ENCODE assay signal across 22 cellular contexts in the genomic region with DNA sequence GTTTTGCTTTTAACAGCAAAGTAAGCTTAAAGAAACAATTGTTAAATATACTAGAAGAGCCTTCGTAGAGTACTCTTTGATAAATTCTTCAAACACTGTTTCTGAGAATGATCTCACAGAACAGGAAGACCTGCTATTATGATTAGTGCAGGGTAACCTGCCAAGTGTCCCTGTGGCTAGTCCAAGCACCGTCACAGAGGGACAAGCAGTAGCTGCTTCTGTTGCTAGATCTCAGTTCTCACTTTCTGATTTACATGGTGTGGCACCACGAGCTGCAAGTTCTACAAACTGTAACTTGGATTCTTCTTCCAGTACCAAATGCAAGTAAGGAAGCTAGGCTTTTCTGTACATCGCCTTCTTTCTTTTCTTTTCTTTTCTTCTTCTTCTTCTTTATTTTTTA.
DNase-seq lines count a peak whose midpoint lies in the region; ATAC-seq and TF ChIP-seq lines count a peak whose summit lies in the region.
"Had no signal": no experiment of that assay in that cellular context is flagged by ENCODE, and none has a peak within 500 bp of the region (broad histone marks: within the 10 kb centered on the region; RNA-seq: fewer than 3 reads in every experiment).

No MANE protein-coding gene starts in this region.

- H3K36me3 Mint-ChIP-seq in activated CD4-positive, alpha-beta memory T cell treated with anti-CD3 and anti-CD28 coated beads, Interleukin-2, amount 10 ng/mL, durations not matched to agents 7 days and 5 days (ENCODE audit: low read depth): no peaks in the 10 kb centered on the region
- H3K36me3 Mint-ChIP-seq: activated naive CD8-positive, alpha-beta T cell treated with anti-CD3 and anti-CD28 coated beads for 36 hours; CD8-positive, alpha-beta T cell; naive thymus-derived CD8-positive, alpha-beta T cell had no signal

- peaks cover 2% of the 10 kb centered on the region for H3K9me3 Mint-ChIP-seq in activated CD4-positive, alpha-beta memory T cell treated with anti-CD3 and anti-CD28 coated beads, Interleukin-2, amount 10 ng/mL, durations not matched to agents 7 days and 5 days
- H3K9me3 Mint-ChIP-seq: activated naive CD8-positive, alpha-beta T cell treated with anti-CD3 and anti-CD28 coated beads for 36 hours; CD8-positive, alpha-beta T cell; HFFc6; naive thymus-derived CD8-positive, alpha-beta T cell had no signal

- no peaks in the 10 kb centered on the region for H3K36me3 ChIP-seq in right atrium auricular region
- H3K36me3 ChIP-seq: pancreas, stomach, upper lobe of right lung had no signal

- POLR2A ChIA-PET in activated CD4-positive, alpha-beta memory T cell treated with anti-CD3 and anti-CD28 coated beads, Interleukin-2, amount 10 ng/mL, durations not matched to agents 7 days and 5 days (lab: Charles Lee): no interaction called here

- TF ChIP-seq CTCF in right atrium auricular region (IDR thresholded peaks at IDR 0.05): no peak

- no peaks in the 10 kb centered on the region for H3K4me1 ChIP-seq in right atrium auricular region
- H3K4me1 ChIP-seq: body of pancreas, pancreas, stomach, upper lobe of right lung had no signal

- no peaks in the 10 kb centered on the region for H3K4me1 Mint-ChIP-seq in activated CD4-positive, alpha-beta memory T cell treated with anti-CD3 and anti-CD28 coated beads, Interleukin-2, amount 10 ng/mL, durations not matched to agents 7 days and 5 days
- H3K4me1 Mint-ChIP-seq: activated naive CD8-positive, alpha-beta T cell treated with anti-CD3 and anti-CD28 coated beads for 36 hours; naive thymus-derived CD8-positive, alpha-beta T cell had no signal

- H3K27ac ChIP-seq in right atrium auricular region: no peak overlapping the region
- H3K27ac ChIP-seq: body of pancreas, pancreas, stomach, upper lobe of right lung had no signal

- DNase-seq in left lobe of liver (ENCODE audit: low spot score) (no peak), right atrium auricular region (ENCODE audit: low spot score) (no peak), head of caudate nucleus (no peak)
- DNase-seq in activated CD4-positive, alpha-beta memory T cell treated with anti-CD3 and anti-CD28 coated beads, Interleukin-2, amount 10 ng/mL, durations not matched to agents 7 days and 5 days: no peak
- DNase-seq: activated CD4-positive, CD25-positive, alpha-beta regulatory T cell; activated naive CD8-positive, alpha-beta T cell treated with anti-CD3 and anti-CD28 coated beads for 36 hours; body of pancreas; CD8-positive, alpha-beta T cell; HFFc6; KG1; mesendoderm; naive thymus-derived CD8-positive, alpha-beta T cell; NCI-H1105; NCI-H2107; NCI-H524 treated with DMSO at 0.1 percent for 48 hours; pancreas; SHP77; stomach; upper lobe of right lung had no signal

- no peak overlapping the region for H3K27ac Mint-ChIP-seq in activated CD4-positive, alpha-beta memory T cell treated with anti-CD3 and anti-CD28 coated beads, Interleukin-2, amount 10 ng/mL, durations not matched to agents 7 days and 5 days
- H3K27ac Mint-ChIP-seq: activated naive CD8-positive, alpha-beta T cell treated with anti-CD3 and anti-CD28 coated beads for 36 hours; CD8-positive, alpha-beta T cell; HFFc6; naive thymus-derived CD8-positive, alpha-beta T cell had no signal

- CTCF ChIA-PET in activated CD4-positive, alpha-beta memory T cell treated with anti-CD3 and anti-CD28 coated beads, Interleukin-2, amount 10 ng/mL, durations not matched to agents 7 days and 5 days (lab: Charles Lee): no interaction called here

- intact Hi-C loops in head of caudate nucleus (cut with DNase I): no loop called here

- H3K4me3 Mint-ChIP-seq in activated CD4-positive, alpha-beta memory T cell treated with anti-CD3 and anti-CD28 coated beads, Interleukin-2, amount 10 ng/mL, durations not matched to agents 7 days and 5 days: no peak overlapping the region
- H3K4me3 Mint-ChIP-seq: activated naive CD8-positive, alpha-beta T cell treated with anti-CD3 and anti-CD28 coated beads for 36 hours; CD8-positive, alpha-beta T cell; HFFc6; naive thymus-derived CD8-positive, alpha-beta T cell had no signal

- no peak overlapping the region for H3K4me3 ChIP-seq in right atrium auricular region
- H3K4me3 ChIP-seq: body of pancreas, pancreas, stomach, upper lobe of right lung had no signal

- peak; percentile 83 for ATAC-seq in GM18498 (IDR thresholded peaks at IDR 0.05; ENCODE audit: unreplicated experiment)
- ATAC-seq in GM21381 (IDR thresholded peaks at IDR 0.05; ENCODE audit: unreplicated experiment): peak; percentile 80
- ATAC-seq in HG03354 (IDR thresholded peaks at IDR 0.05; ENCODE audit: poor library complexity, severe bottlenecking, unreplicated experiment): peak; percentile 66
- peak; percentile 60 for ATAC-seq in left lobe of liver
- ATAC-seq: body of pancreas; CD8-positive, alpha-beta T cell; naive thymus-derived CD8-positive, alpha-beta T cell; pancreas; upper lobe of right lung had no signal

- H3K27me3 Mint-ChIP-seq in activated CD4-positive, alpha-beta memory T cell treated with anti-CD3 and anti-CD28 coated beads, Interleukin-2, amount 10 ng/mL, durations not matched to agents 7 days and 5 days: no peaks in the 10 kb centered on the region
- H3K27me3 Mint-ChIP-seq: activated naive CD8-positive, alpha-beta T cell treated with anti-CD3 and anti-CD28 coated beads for 36 hours had no signal

- no peaks in the 10 kb centered on the region for H3K9me3 ChIP-seq in right atrium auricular region
- H3K9me3 ChIP-seq: body of pancreas, pancreas, stomach, upper lobe of right lung had no signal

- no peaks in the 10 kb centered on the region for H3K27me3 ChIP-seq in right atrium auricular region
- H3K27me3 ChIP-seq: body of pancreas, pancreas, stomach, upper lobe of right lung had no signal
